Comparison of ENCODE assay signal across 23 cellular contexts in the genomic region with DNA sequence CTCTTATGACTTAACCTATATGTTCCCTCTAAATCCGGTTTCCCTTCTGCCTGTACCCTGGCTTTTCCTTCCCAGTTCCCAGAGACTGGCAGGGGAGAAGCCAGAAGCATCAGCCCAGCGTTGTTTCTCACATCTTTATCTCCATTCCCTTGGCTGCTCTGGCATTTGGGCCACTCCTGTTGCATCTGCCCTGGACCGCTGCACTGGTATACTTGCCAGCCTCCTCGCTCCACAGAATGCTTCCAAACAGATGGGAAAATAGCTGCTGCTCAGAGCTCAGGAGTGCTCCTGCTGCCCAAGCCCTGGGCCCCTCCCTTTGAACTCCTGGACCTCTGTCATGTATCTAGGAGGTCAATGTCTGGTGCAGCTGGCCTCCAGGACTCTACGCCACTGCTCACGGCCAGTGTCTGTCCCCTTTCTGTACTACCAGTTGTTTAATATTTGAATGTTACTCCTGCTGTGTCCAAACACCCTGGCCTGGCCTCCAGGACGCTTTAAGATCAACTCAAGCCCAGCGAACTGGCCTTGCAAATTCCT. TPM values are rescaled to one million over a fixed set of nuclear protein-coding genes. Genes with fewer than 3 reads are reported as not detected.
"Had no signal": no experiment of that assay in that cellular context is flagged by ENCODE, and none has a peak within 500 bp of the region (broad histone marks: within the 10 kb centered on the region; RNA-seq: fewer than 3 reads in every experiment).

No MANE protein-coding gene starts in this region.

- H3K27ac Mint-ChIP-seq: activated CD8-positive, alpha-beta T cell treated with anti-CD3 and anti-CD28 coated beads for 36 hours; activated naive CD8-positive, alpha-beta T cell treated with anti-CD3 and anti-CD28 coated beads, Interleukin-2, amount 50 U/mL, for 24 hours; activated T-helper 17 cell treated with anti-CD3 and anti-CD28 coated beads, Interleukin-2, amount 50 U/mL, for 72 hours; immature natural killer cell had no signal

- H3K4me3 ChIP-seq: coronary artery, gastrocnemius medialis, heart left ventricle, thyroid gland had no signal

- H3K9me3 Mint-ChIP-seq: activated CD8-positive, alpha-beta T cell treated with anti-CD3 and anti-CD28 coated beads for 36 hours; activated naive CD8-positive, alpha-beta T cell treated with anti-CD3 and anti-CD28 coated beads, Interleukin-2, amount 50 U/mL, for 24 hours; activated T-helper 17 cell treated with anti-CD3 and anti-CD28 coated beads, Interleukin-2, amount 50 U/mL, for 72 hours; immature natural killer cell; naive thymus-derived CD8-positive, alpha-beta T cell had no signal

- H3K27ac ChIP-seq: brain microvascular endothelial cell, coronary artery, gastrocnemius medialis, heart left ventricle, neutrophil, parathyroid adenoma, thyroid gland had no signal

- H3K27me3 ChIP-seq: brain microvascular endothelial cell, neutrophil, thyroid gland had no signal

- ATAC-seq: activated CD8-positive, alpha-beta T cell treated with anti-CD3 and anti-CD28 coated beads for 36 hours; activated naive CD8-positive, alpha-beta T cell treated with anti-CD3 and anti-CD28 coated beads, Interleukin-2, amount 50 U/mL, for 24 hours; activated T-helper 17 cell treated with anti-CD3 and anti-CD28 coated beads, Interleukin-2, amount 50 U/mL, for 72 hours; gastrocnemius medialis; heart left ventricle; naive thymus-derived CD8-positive, alpha-beta T cell had no signal

- H3K36me3 ChIP-seq: brain microvascular endothelial cell, gastrocnemius medialis, heart left ventricle had no signal

- H3K36me3 Mint-ChIP-seq: immature natural killer cell; naive thymus-derived CD8-positive, alpha-beta T cell had no signal

- H3K4me3 Mint-ChIP-seq: activated CD8-positive, alpha-beta T cell treated with anti-CD3 and anti-CD28 coated beads for 36 hours; activated naive CD8-positive, alpha-beta T cell treated with anti-CD3 and anti-CD28 coated beads, Interleukin-2, amount 50 U/mL, for 24 hours; activated T-helper 17 cell treated with anti-CD3 and anti-CD28 coated beads, Interleukin-2, amount 50 U/mL, for 72 hours; immature natural killer cell had no signal

- H3K27me3 Mint-ChIP-seq: activated T-helper 17 cell treated with anti-CD3 and anti-CD28 coated beads, Interleukin-2, amount 50 U/mL, for 72 hours had no signal

- H3K4me1 ChIP-seq: gastrocnemius medialis had no signal

- DNase-seq: activated CD4-positive, alpha-beta T cell treated with anti-CD3 and anti-CD28 coated beads for 48 hours; activated CD8-positive, alpha-beta T cell treated with anti-CD3 and anti-CD28 coated beads for 36 hours; activated naive CD4-positive, alpha-beta T cell treated with Interleukin-2 at 50 U/mL for 16 hours; activated naive CD8-positive, alpha-beta T cell treated with anti-CD3 and anti-CD28 coated beads, Interleukin-2, amount 50 U/mL, for 24 hours; activated T-cell treated with anti-CD3 and anti-CD28 coated beads, Interleukin-2, amount 50 U/mL, for 1 hour; anterior cingulate cortex; brain microvascular endothelial cell; central memory CD4-positive, alpha-beta T cell; gastrocnemius medialis; heart left ventricle; immature natural killer cell; mesenchymal stem cell; naive thymus-derived CD8-positive, alpha-beta T cell; stimulated activated CD4-positive, alpha-beta T cell treated with anti-CD3 and anti-CD28 coated beads, Interleukin-2, amount 100 ng/mL, for 24 hours; stimulated activated naive CD4-positive, alpha-beta T cell treated with Interleukin-2 at 50 U/mL for 16 hours; thyroid gland had no signal

- H3K9me3 ChIP-seq: gastrocnemius medialis, heart left ventricle, neutrophil, thyroid gland had no signal

RNA-seq across cellular contexts. Expression of a gene that starts 22.1 kb away (rescaled TPM):
- total RNA-seq: activated CD8-positive, alpha-beta T cell treated with anti-CD3 and anti-CD28 coated beads for 36 hours; activated T-helper 17 cell treated with anti-CD3 and anti-CD28 coated beads, Interleukin-2, amount 50 U/mL, for 72 hours; heart left ventricle; naive thymus-derived CD8-positive, alpha-beta T cell; renal cortical epithelial cell; subcutaneous adipose tissue; T-helper 2 cell treated with Interferon-gamma antibody and Interleukin-4, amounts not matched to agents 100 ng/mL and 5 ng/mL, for 36 hours; thyroid gland had no signal
- polyA plus RNA-seq: heart left ventricle; immature natural killer cell; naive thymus-derived CD8-positive, alpha-beta T cell had no signal

RNA-seq across cellular contexts. Expression of a gene that starts 23.4 kb away (rescaled TPM):
- total RNA-seq: gastrocnemius medialis; heart left ventricle; naive thymus-derived CD8-positive, alpha-beta T cell; subcutaneous adipose tissue had no signal
- polyA plus RNA-seq: heart left ventricle; immature natural killer cell; naive thymus-derived CD8-positive, alpha-beta T cell had no signal
